ENCODE assay signal across 8 cellular contexts in the genomic region with DNA sequence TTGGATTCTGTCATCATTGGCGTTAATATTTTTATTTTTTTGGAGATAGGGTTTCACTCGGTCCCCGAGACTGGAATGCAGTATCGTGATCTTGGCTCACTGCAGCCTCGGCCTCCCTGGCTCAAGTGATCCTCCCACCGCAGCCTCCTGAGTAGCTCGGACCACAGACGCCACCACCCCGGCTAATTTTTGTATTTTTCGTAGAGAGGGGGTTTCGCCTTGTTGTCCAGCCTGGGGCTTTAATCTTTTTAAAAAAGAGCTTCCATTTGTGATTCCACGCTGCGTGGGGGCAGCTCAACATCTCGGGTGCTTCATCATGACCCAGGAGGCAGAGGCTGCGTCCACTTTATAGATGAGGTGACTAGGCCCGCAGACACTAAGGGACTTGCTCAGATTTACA. TPM values are rescaled to one million over a fixed set of nuclear protein-coding genes. Genes with fewer than 3 reads are reported as not detected.
DNase-seq lines count a peak whose midpoint lies in the region; ATAC-seq, FAIRE-seq and TF ChIP-seq lines count a peak whose summit lies in the region.

No MANE protein-coding gene starts in this region.

- H3K27ac Mint-ChIP-seq in Calu3 (ENCODE audit: unreplicated experiment): no peak overlapping the region
- no peak overlapping the region for H3K27ac Mint-ChIP-seq in osteocyte (ENCODE audit: unreplicated experiment)

- H3K27ac ChIP-seq in OCI-LY7 (ENCODE audit: low read depth, low read length, poor library complexity, severe bottlenecking) (no peak overlapping the region), H1 (ENCODE audit: low read depth, low read length) (no peak overlapping the region)

- H3K4me1 Mint-ChIP-seq in Calu3 (ENCODE audit: low read depth, unreplicated experiment) (peaks cover 35% of the 10 kb centered on the region), osteocyte (ENCODE audit: unreplicated experiment) (peaks cover 38% of the 10 kb centered on the region)

- no peak for DNase-seq in Calu3
- no peak for DNase-seq in OCI-LY7 (ENCODE audit: low spot score)
- DNase-seq in H1 (ENCODE audit: low read depth in 1 of 2, low spot score in 2 of 2): no peak
- no peak for DNase-seq in osteocyte (ENCODE audit: extremely low spot score, unreplicated experiment)
- no peak for DNase-seq in HT-29 (ENCODE audit: low spot score)
- DNase-seq in NCI-H187 treated with DMSO at 0.1 percent for 48 hours (lab: John Stamatoyannopoulos, UW): no peak
- DNase-seq in RCC 7860 (ENCODE audit: low spot score): no peak

- FAIRE-seq in H1 (lab: Jason Lieb, UNC) (no peak), RCC 7860 (lab: Jason Lieb, UNC) (no peak)

- H3K27me3 Mint-ChIP-seq in Calu3 (ENCODE audit: unreplicated experiment) (no peaks in the 10 kb centered on the region), osteocyte (ENCODE audit: unreplicated experiment) (no peaks in the 10 kb centered on the region)

- H3K36me3 Mint-ChIP-seq in Calu3 (ENCODE audit: insufficient read depth, unreplicated experiment): peaks cover 41% of the 10 kb centered on the region
- H3K36me3 Mint-ChIP-seq in osteocyte (ENCODE audit: unreplicated experiment): peaks cover 11% of the 10 kb centered on the region

- no peak overlapping the region for H3K56ac ChIP-seq in H1 (replicated peaks; ENCODE audit: insufficient read length, low read depth, low read length)

- H3K18ac ChIP-seq in H1 (ENCODE audit: extremely low read depth, low read length): no peak overlapping the region

- H2AFZ ChIP-seq in OCI-LY7 (ENCODE audit: low read length) (no peak overlapping the region), H1 (ENCODE audit: low read length) (no peak overlapping the region)

- H4K5ac ChIP-seq in H1 (ENCODE audit: insufficient read length, low read depth, low read length): no peak overlapping the region

- H3K36me3 ChIP-seq in OCI-LY7 (ENCODE audit: insufficient read depth, low read length) (peaks cover 41% of the 10 kb centered on the region; the same call in 1 of the 2 replicates), H1 (ENCODE audit: control insufficient read depth in 2 of 4, insufficient read depth in 4 of 4, low read length in 3 of 4) (peaks cover 0 to 9% (median 2%) of the 10 kb centered on the region in 4 experiments; a peak in 3 of 8 replicates)

- H2BK20ac ChIP-seq in H1 (ENCODE audit: low read length): no peak overlapping the region

- intact Hi-C loops in Calu3 (cut with micrococcal nuclease; ENCODE audit: unreplicated experiment) (no loop called here), OCI-LY7 (cut with micrococcal nuclease; ENCODE audit: unreplicated experiment) (loop anchor here (10.0 kb wide), 1 partner anchor 602 kb away; no protein-coding TSS in a partner anchor)

- H3K4ac ChIP-seq in H1 (replicated peaks; ENCODE audit: insufficient read length, low read depth, low read length): no peak overlapping the region

- H2BK12ac ChIP-seq in H1 (ENCODE audit: low read depth, low read length): no peak overlapping the region

- no peak overlapping the region for H3K14ac ChIP-seq in H1 (ENCODE audit: insufficient read length)

- no peak overlapping the region for H2BK5ac ChIP-seq in H1 (ENCODE audit: low read depth, low read length)

- 92% methylated on average over 16 of the region's 16 CpGs; no CpG with 5 or more reads in 1 of the 2 experiments for WGBS in H1 (ENCODE audit: extremely low coverage in 1 of 2, insufficient coverage in 1 of 2, insufficient read length in 1 of 2, insufficient replicate concordance in 2 of 2, low coverage in 1 of 2, low lambda C conversion rate in 2 of 2, missing lambda C conversion rate in 1 of 2), 2 experiments

- H4K20me1 ChIP-seq in OCI-LY7 (ENCODE audit: insufficient read depth, low read length) (peaks cover 6% of the 10 kb centered on the region; the same call in 1 of the 2 replicates), H1 (replicated peaks in 1 of 2; ENCODE audit: control insufficient read depth in 1 of 2, insufficient read depth in 2 of 2, low read length in 2 of 2) (peaks cover 4 to 8% of the 10 kb centered on the region in 2 experiments)

- no peak overlapping the region for H4K91ac ChIP-seq in H1 (replicated peaks; ENCODE audit: insufficient read length, low read length)

- TF ChIP-seq POLR2A in H1 (IDR thresholded peaks at IDR 0.05; ENCODE audit: control extremely low read depth in 1 of 2, low read depth in 2 of 2, low read length in 2 of 2): no peak

- TF ChIP-seq EP300 in H1 (IDR thresholded peaks at IDR 0.05; ENCODE audit: borderline replicate concordance in 1 of 2, low read depth in 2 of 2, low read length in 2 of 2): no peak

- no peak overlapping the region for H3K23ac ChIP-seq in H1 (ENCODE audit: insufficient read length)

- CTCF ChIA-PET in Calu3 (lab: Charles Lee) (no interaction called here), OCI-LY7 (lab: Charles Lee; ENCODE audit: unreplicated experiment) (no interaction called here), H1 (lab: Charles Lee; ENCODE audit: partially characterized antibody) (interaction anchor here (0.7 to 2.4 kb wide), 4 partner anchors 16 to 103 kb away, joined by 3 to 10 read pairs (median 5); no protein-coding TSS in a partner anchor)

- H3K9me3 Mint-ChIP-seq in Calu3 (ENCODE audit: low read depth, unreplicated experiment) (no peaks in the 10 kb centered on the region), osteocyte (ENCODE audit: unreplicated experiment) (no peaks in the 10 kb centered on the region)

- no peak for TF ChIP-seq RAD21 in H1 (IDR thresholded peaks at IDR 0.05 in 1 of 2, conservative IDR thresholded peaks at IDR 0.05 in 1 of 2; ENCODE audit: low read depth in 2 of 2, low read length in 2 of 2)

- no peaks in the 10 kb centered on the region for H3K9me3 ChIP-seq in OCI-LY7 (ENCODE audit: low read length)
- H3K9me3 ChIP-seq in H1 (ENCODE audit: insufficient read depth in 2 of 2, low read depth in 1 of 2, low read length in 1 of 2): no peaks in the 10 kb centered on the region

- peaks cover 24% of the 10 kb centered on the region for H3K79me1 ChIP-seq in H1 (ENCODE audit: low read depth, low read length)

- POLR2A ChIA-PET in OCI-LY7 (lab: Charles Lee): interaction anchor here (1.1 to 1.5 kb wide), 2 partner anchors 8 to 10 kb away, joined by 3 to 4 read pairs; no protein-coding TSS in a partner anchor
- POLR2A ChIA-PET in H1 (lab: Charles Lee; ENCODE audit: partially characterized antibody): interaction anchor here (1.0 to 5.2 kb wide), 4 partner anchors 11 to 83 kb away, joined by 3 to 40 read pairs (median 10); a partner anchor contains a TSS

- peaks cover 9% of the 10 kb centered on the region for H3K23me2 ChIP-seq in H1 (ENCODE audit: low read depth, low read length)

- no peak overlapping the region for H2BK120ac ChIP-seq in H1 (replicated peaks; ENCODE audit: low read depth, low read length)

- no peaks in the 10 kb centered on the region for H3K27me3 ChIP-seq in H1 (replicated peaks in 1 of 4; ENCODE audit: control insufficient read depth in 3 of 4, extremely low read depth in 1 of 4, insufficient read depth in 3 of 4, low read length in 3 of 4)

- H3K4me3 Mint-ChIP-seq in Calu3 (ENCODE audit: low read depth, unreplicated experiment) (peak overlapping the region; percentile 97), osteocyte (ENCODE audit: unreplicated experiment) (peak overlapping the region; percentile 76)

- peaks cover 60% of the 10 kb centered on the region for H3K79me2 ChIP-seq in OCI-LY7 (ENCODE audit: insufficient read depth, low read depth, low read length)
- H3K79me2 ChIP-seq in H1 (ENCODE audit: control insufficient read depth in 1 of 2, insufficient read depth in 2 of 2, low read length in 2 of 2): peaks cover 7 to 61% of the 10 kb centered on the region in 2 experiments

- BruUV-seq in Calu3 (replicated peaks; lab: Mats Ljungman, UMichigan): no TSS peak
- BruUV-seq in OCI-LY7 (replicated peaks; lab: Mats Ljungman, UMichigan): no TSS peak

- peak overlapping the region; percentile 74 for H3K4me3 ChIP-seq in OCI-LY7 (ENCODE audit: low read depth, low read length, poor library complexity, severe bottlenecking)
- H3K4me3 ChIP-seq in H1 (ENCODE audit: extremely low read depth in 1 of 4, insufficient read depth in 2 of 4, low read depth in 3 of 4, low read length in 4 of 4): peak overlapping the region; percentile 69 to 100 (median 84); a peak in 7 of 8 replicates

- H3K4me1 ChIP-seq in OCI-LY7 (ENCODE audit: insufficient read depth, low read length, poor library complexity, severe bottlenecking) (peaks cover 62% of the 10 kb centered on the region), H1 (replicated peaks in 1 of 4; ENCODE audit: control insufficient read depth in 3 of 4, insufficient read depth in 4 of 4, low read length in 3 of 4) (peaks cover 0 to 3% (median 2%) of the 10 kb centered on the region in 4 experiments; a peak in 3 of 7 replicates)

- TF ChIP-seq CTCF in Calu3 (IDR thresholded peaks at IDR 0.05; ENCODE audit: unreplicated experiment) (no peak), OCI-LY7 (conservative IDR thresholded peaks at IDR 0.05; ENCODE audit: low read length) (no peak), H1 (IDR thresholded peaks at IDR 0.05; ENCODE audit: control extremely low read depth in 1 of 3, insufficient read depth in 1 of 3, low read depth in 1 of 3, low read length in 3 of 3) (no peak), osteocyte (IDR thresholded peaks at IDR 0.05) (no peak)

- H3K4me2 ChIP-seq in OCI-LY7 (ENCODE audit: low read length) (peak overlapping the region; percentile 97), H1 (ENCODE audit: insufficient read depth in 1 of 2, low read depth in 2 of 2, low read length in 2 of 2) (peak overlapping the region; percentile 95 to 96; a peak in 3 of 4 replicates)

- no peak overlapping the region for H2AK5ac ChIP-seq in H1 (ENCODE audit: low read depth, low read length)

- peak overlapping the region in 2 of 4 experiments; percentile 97 to 99; a peak in 6 of 7 replicates for H3K9ac ChIP-seq in H1 (replicated peaks in 1 of 4; ENCODE audit: extremely low read depth in 1 of 4, low read depth in 3 of 4, low read length in 3 of 4)

- no peak for ATAC-seq in HG02973 (IDR thresholded peaks at IDR 0.05; ENCODE audit: unreplicated experiment)

- H2BK15ac ChIP-seq in H1 (ENCODE audit: low read length): no peak overlapping the region

- H4K8ac ChIP-seq in H1 (ENCODE audit: extremely low read depth, insufficient read depth, low read length): peak overlapping the region; percentile 28; the same call in 1 of the 2 replicates

- H3K9me2 ChIP-seq in OCI-LY7 (ENCODE audit: insufficient read depth, low read length): no peaks in the 10 kb centered on the region

RNA-seq across cellular contexts. Expression of a gene that starts 1.5 kb away (rescaled TPM):
- total RNA-seq in Calu3 (2022) (47.5 and 49.6 TPM in 2 replicates), OCI-LY7 (2022) (55.8 and 58.0 TPM in 2 replicates), osteocyte (19.5 and 20.5 TPM in 2 replicates)
- total RNA-seq in OCI-LY7 (2014; rRNA removed; shearing (Covaris generic)): 37.1 and 39.6 TPM in 2 replicates
- 39.3 and 39.8 TPM in 2 replicates for total RNA-seq in H1 (2021; fragmentation: NEBNext Ultra II Directional; extraction: Animal tissue kit (Norgen Biotek cat#: 25700))
- polyA plus RNA-seq in H1 (2011; rRNA removed): 25.8 and 29.0 TPM in 2 replicates
- 33.5 TPM for polyA plus RNA-seq in H1 (2011; cell fraction: cytosol; rRNA removed)
- polyA plus RNA-seq in H1 (2011; cell fraction: nucleus; rRNA removed): 65.3 TPM
- polyA plus RNA-seq in H1 (2012, experiment 1 of 2): 20.1 to 25.9 TPM (median 23.8 TPM) in 4 replicates
- polyA plus RNA-seq in H1 (2012, experiment 2 of 2): 21.4 TPM
- 20.6 TPM for polyA plus RNA-seq in H1 (2013, experiment 1 of 2)
- 21.1 TPM for polyA plus RNA-seq in H1 (2013, experiment 2 of 2)
- polyA minus RNA-seq in H1 (2011; rRNA and poly(A)+ RNA removed): 45.5 and 52.3 TPM in 2 replicates
- 25.0 TPM for polyA minus RNA-seq in H1 (2011; cell fraction: cytosol; rRNA and poly(A)+ RNA removed)
- polyA minus RNA-seq in H1 (2011; cell fraction: nucleus; rRNA and poly(A)+ RNA removed): 52.7 TPM
- 19.5 and 22.8 TPM in 2 replicates for total RNA-seq in HT-29 (2014; rRNA removed; shearing (Covaris generic))

RNA-seq across cellular contexts. Expression of a gene that starts 16.4 kb away (rescaled TPM):
- total RNA-seq in Calu3 (2022) (not detected in 2 replicates), OCI-LY7 (2022) (not detected in 2 replicates), osteocyte (not detected in 2 replicates)
- total RNA-seq in OCI-LY7 (2014; rRNA removed; shearing (Covaris generic)): not detected in 2 replicates
- total RNA-seq in H1 (2021; fragmentation: NEBNext Ultra II Directional; extraction: Animal tissue kit (Norgen Biotek cat#: 25700)): not detected in 2 replicates
- not detected in 2 replicates for polyA plus RNA-seq in H1 (2011; rRNA removed)
- polyA plus RNA-seq in H1 (2011; cell fraction: cytosol; rRNA removed): not detected
- not detected for polyA plus RNA-seq in H1 (2011; cell fraction: nucleus; rRNA removed)
- not detected in 4 replicates for polyA plus RNA-seq in H1 (2012, experiment 1 of 2)
- not detected for polyA plus RNA-seq in H1 (2012, experiment 2 of 2)
- polyA plus RNA-seq in H1 (2013, experiment 1 of 2): under 0.01 TPM
- polyA plus RNA-seq in H1 (2013, experiment 2 of 2): not detected
- polyA minus RNA-seq in H1 (2011; rRNA and poly(A)+ RNA removed): not detected in 2 replicates
- polyA minus RNA-seq in H1 (2011; cell fraction: cytosol; rRNA and poly(A)+ RNA removed): not detected
- not detected for polyA minus RNA-seq in H1 (2011; cell fraction: nucleus; rRNA and poly(A)+ RNA removed)
- total RNA-seq in HT-29 (2014; rRNA removed; shearing (Covaris generic)): not detected in 2 replicates
